In genomic region chr21:44873356-44874239, GRCh38 we compare ENCODE assay signal across 8 cellular contexts. TPM values are rescaled to one million over a fixed set of nuclear protein-coding genes. Genes with fewer than 3 reads are reported as not detected.
DNase-seq lines count a peak whose midpoint lies in the region; ATAC-seq and TF ChIP-seq lines count a peak whose summit lies in the region.

Gene PTTG1IP, minus strand, starts transcription at chr21:44873690. Its CDS starts 74 bp downstream, at chr21:44873616.

- ATAC-seq in GM19328 (IDR thresholded peaks at IDR 0.05; ENCODE audit: unreplicated experiment): peak; percentile 64
- peak; percentile 65 for ATAC-seq in HG03469 (IDR thresholded peaks at IDR 0.05; ENCODE audit: unreplicated experiment)

- H3K4me2 ChIP-seq in BLaER1 treated with 17β-estradiol and CSF1 and Interleukin-3, amounts not matched to agents 10 nM and 100 nM: peak within 1 kb of the TSS; percentile 93 to 99 (median 97)

- peak within 1 kb of the TSS; percentile 87 to 99 (median 97) for H3K27ac ChIP-seq in BLaER1 treated with 17β-estradiol and CSF1 and Interleukin-3, amounts not matched to agents 10 nM and 100 nM
- H3K27ac ChIP-seq in colonic mucosa: peak within 1 kb of the TSS; percentile 93
- peak within 1 kb of the TSS; percentile 90 for H3K27ac ChIP-seq in layer of hippocampus (ENCODE audit: low read depth, low read length)

- H3K4me3 Mint-ChIP-seq in activated CD4-positive, alpha-beta T cell treated with anti-CD3 and anti-CD28 coated beads, Interleukin-2, amount 10 ng/mL, durations not matched to agents 24 days and 14 days: peak within 1 kb of the TSS; percentile 97

- peaks cover 52% of the 10 kb centered on the region for H3K4me1 Mint-ChIP-seq in activated CD4-positive, alpha-beta T cell treated with anti-CD3 and anti-CD28 coated beads, Interleukin-2, amount 10 ng/mL, durations not matched to agents 24 days and 14 days

- peaks cover 64 to 87% (median 78%) of the 10 kb centered on the region in 10 experiments for H3K4me1 ChIP-seq in BLaER1 treated with 17β-estradiol and CSF1 and Interleukin-3, amounts not matched to agents 10 nM and 100 nM
- H3K4me1 ChIP-seq in colonic mucosa: no peaks in the 10 kb centered on the region

- H3K27me3 Mint-ChIP-seq in activated CD4-positive, alpha-beta T cell treated with anti-CD3 and anti-CD28 coated beads, Interleukin-2, amount 10 ng/mL, durations not matched to agents 24 days and 14 days: no peaks in the 10 kb centered on the region

- H4K20me1 ChIP-seq in BLaER1 treated with 17β-estradiol and CSF1 and Interleukin-3, amounts not matched to agents 10 nM and 100 nM: peaks cover 45 to 46% (median 46%) of the 10 kb centered on the region in 11 experiments

- no peak for TF ChIP-seq CTCF in colonic mucosa (IDR thresholded peaks at IDR 0.05)

- peak; percentile 92 for DNase-seq in NCI-H526 treated with DMSO at 0.1 percent for 48 hours (lab: John Stamatoyannopoulos, UW)
- DNase-seq in activated CD4-positive, alpha-beta T cell treated with anti-CD3 and anti-CD28 coated beads, Interleukin-2, amount 10 ng/mL, durations not matched to agents 24 days and 14 days: peak; percentile 100
- peak; percentile 99 for DNase-seq in colonic mucosa
- DNase-seq in stimulated activated CD4-positive, alpha-beta T cell treated with anti-CD3 and anti-CD28 coated beads, Interleukin-1b, Interleukin-23, amount 100 ng/mL, for 24 hours (ENCODE audit: low read depth in 4 of 4, low spot score in 1 of 4): peak; percentile 94 to 99 (median 98)

- H3K36me3 ChIP-seq in BLaER1 treated with 17β-estradiol and CSF1 and Interleukin-3, amounts not matched to agents 10 nM and 100 nM: peaks cover 0 to 27% (median 13%) of the 10 kb centered on the region in 11 experiments; a peak in 11 of 22 replicates
- no peaks in the 10 kb centered on the region for H3K36me3 ChIP-seq in colonic mucosa

- peaks cover 0 to 11% (median 0%) of the 10 kb centered on the region in 11 experiments; a peak in 4 of 22 replicates for H3K27me3 ChIP-seq in BLaER1 treated with 17β-estradiol and CSF1 and Interleukin-3, amounts not matched to agents 10 nM and 100 nM
- H3K27me3 ChIP-seq in colonic mucosa (no peaks in the 10 kb centered on the region), layer of hippocampus (ENCODE audit: control insufficient read depth, insufficient read depth, low read length) (no peaks in the 10 kb centered on the region)

- H3K36me3 Mint-ChIP-seq in activated CD4-positive, alpha-beta T cell treated with anti-CD3 and anti-CD28 coated beads, Interleukin-2, amount 10 ng/mL, durations not matched to agents 24 days and 14 days (ENCODE audit: low read depth): peaks cover 8% of the 10 kb centered on the region

- peak within 1 kb of the TSS; percentile 90 to 100 (median 94) for H3K4me3 ChIP-seq in BLaER1 treated with 17β-estradiol and CSF1 and Interleukin-3, amounts not matched to agents 10 nM and 100 nM
- peak within 1 kb of the TSS; percentile 80 for H3K4me3 ChIP-seq in colonic mucosa

- peak within 1 kb of the TSS; percentile 93 for H3K27ac Mint-ChIP-seq in activated CD4-positive, alpha-beta T cell treated with anti-CD3 and anti-CD28 coated beads, Interleukin-2, amount 10 ng/mL, durations not matched to agents 24 days and 14 days

- H3K9me3 Mint-ChIP-seq in activated CD4-positive, alpha-beta T cell treated with anti-CD3 and anti-CD28 coated beads, Interleukin-2, amount 10 ng/mL, durations not matched to agents 24 days and 14 days: no peaks in the 10 kb centered on the region

- H3K9ac ChIP-seq in BLaER1 treated with 17β-estradiol and CSF1 and Interleukin-3, amounts not matched to agents 10 nM and 100 nM: peak within 1 kb of the TSS; percentile 90 to 98 (median 95)
- peak within 1 kb of the TSS; percentile 89 to 94 for H3K9ac ChIP-seq in colonic mucosa (ENCODE audit: low read depth in 2 of 2, low read length in 2 of 2)

- intact Hi-C loops in activated CD4-positive, alpha-beta T cell treated with anti-CD3 and anti-CD28 coated beads, Interleukin-2, amount 10 ng/mL, durations not matched to agents 24 days and 14 days (cut with micrococcal nuclease): loop anchor here (1.0 to 2.0 kb wide), 6 partner anchors 27 to 535 kb away; partner anchors contain the start of gene CFAP410
- intact Hi-C loops in colonic mucosa (cut with DNase I): no loop called here

- no peaks in the 10 kb centered on the region for H3K9me3 ChIP-seq in BLaER1 treated with 17β-estradiol and CSF1 and Interleukin-3, amounts not matched to agents 10 nM and 100 nM (replicated peaks in 1 of 11)
- no peaks in the 10 kb centered on the region for H3K9me3 ChIP-seq in colonic mucosa

RNA-seq across cellular contexts. Expression of gene PTTG1IP, which starts in this region (rescaled TPM):
- total RNA-seq in activated CD4-positive, alpha-beta T cell treated with anti-CD3 and anti-CD28 coated beads, Interleukin-2, amount 10 ng/mL, durations not matched to agents 24 days and 14 days: 44.2 and 46.5 TPM in 2 replicates
- total RNA-seq in colonic mucosa: 100 to 1,000 TPM; 218 to 414 TPM

Comparison
In these comparisons a context has a peak if more than half of its experiments do, and no peak if none do; other contexts are left out.
1. Peak in every context shown above with its lines: DNase-seq, ATAC-seq, H3K4me3 ChIP-seq and H3K27ac ChIP-seq.